Comparison of ENCODE assay signal across 11 cellular contexts in the genomic region with DNA sequence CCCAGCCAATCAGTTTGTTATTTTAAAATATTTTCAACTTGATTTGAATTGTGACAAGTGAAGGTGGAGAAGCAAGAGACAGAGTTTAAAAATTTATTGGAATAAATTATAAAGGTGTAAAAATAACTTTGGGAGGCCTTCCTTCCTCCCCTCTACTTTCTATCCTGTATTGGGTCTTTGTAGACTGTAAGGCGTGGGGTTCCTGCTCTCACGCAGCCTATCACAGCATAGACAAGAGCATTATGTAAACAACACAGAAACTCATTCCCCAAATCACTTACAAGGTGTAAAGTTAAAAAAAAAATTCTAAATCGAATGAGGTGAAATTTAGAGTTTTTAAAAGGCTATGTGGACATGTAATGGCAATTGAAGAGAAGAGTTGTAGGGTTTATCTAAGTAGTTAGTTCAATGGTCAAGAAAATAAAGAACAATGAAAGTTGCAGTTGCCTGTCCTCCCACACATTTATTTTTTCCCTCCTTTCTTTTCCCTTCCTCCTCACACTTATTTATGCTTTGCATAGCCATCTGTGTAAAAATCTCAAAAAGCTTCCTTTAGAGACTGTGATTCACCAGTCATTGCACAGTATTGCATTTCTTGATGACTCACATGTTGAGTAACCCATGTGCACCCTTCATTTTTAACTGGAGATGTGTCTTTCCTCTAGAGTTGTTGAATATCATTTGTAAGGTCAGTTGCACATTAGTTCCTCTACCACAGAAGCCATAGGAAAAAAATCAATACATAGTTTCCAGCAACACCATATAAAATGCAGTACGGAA.
DNase-seq lines count a peak whose midpoint lies in the region; ATAC-seq and TF ChIP-seq lines count a peak whose summit lies in the region.
"Had no signal": no experiment of that assay in that cellular context is flagged by ENCODE, and none has a peak within 500 bp of the region (broad histone marks: within the 10 kb centered on the region; RNA-seq: fewer than 3 reads in every experiment).

No MANE protein-coding gene starts in this region.

- H3K14ac ChIP-seq in IMR-90 (replicated peaks; ENCODE audit: low read depth, low read length) = peak overlapping the region; percentile 53; the same call in 1 of the 2 replicates

- peaks cover 24 to 52% of the 10 kb centered on the region in 2 experiments for H3K79me1 ChIP-seq in IMR-90 (ENCODE audit: low read depth in 1 of 2, low read length in 2 of 2)

- H2AFZ ChIP-seq in IMR-90 (replicated peaks; ENCODE audit: low read length, poor library complexity) = no peak overlapping the region

- no peak for TF ChIP-seq POLR2A in IMR-90 (IDR thresholded peaks at IDR 0.05; ENCODE audit: low read depth, low read length)

- H4K91ac ChIP-seq in IMR-90 (ENCODE audit: insufficient read depth, low read depth, low read length) = peak overlapping the region; percentile 79

- peak overlapping the region; percentile 53; the same call in 1 of the 3 replicates for H2BK15ac ChIP-seq in IMR-90 (ENCODE audit: low read depth, low read length)

- H3K9me1 ChIP-seq in IMR-90 (ENCODE audit: insufficient read depth, low read length) = peaks cover 5% of the 10 kb centered on the region

- H2BK120ac ChIP-seq in IMR-90 (ENCODE audit: low read depth, low read length) = peak overlapping the region; percentile 92

- H3K23ac ChIP-seq in IMR-90 (ENCODE audit: low read depth, low read length) = peak overlapping the region; percentile 28; the same call in 1 of the 2 replicates

- no peaks in the 10 kb centered on the region for H3K9me3 ChIP-seq in IMR-90 (ENCODE audit: control insufficient read depth, insufficient read depth, low read length)
- H3K9me3 ChIP-seq: colonic mucosa, spleen had no signal

- ATAC-seq in IMR-90 (ENCODE audit: low read depth) (peak; percentile 89), HG02588 (IDR thresholded peaks at IDR 0.05; ENCODE audit: unreplicated experiment) (no peak)

- H3K4me1 Mint-ChIP-seq in activated naive CD8-positive, alpha-beta T cell (ENCODE audit: low read depth) = peaks cover 42% of the 10 kb centered on the region

- H2AK5ac ChIP-seq in IMR-90 (ENCODE audit: low read depth, low read length) = peak overlapping the region; percentile 91; the same call in 1 of the 2 replicates

- WGBS in IMR-90 (ENCODE audit: extremely low coverage in 2 of 2, insufficient read length in 1 of 2), 2 experiments = 100% methylated on average over 1 of the region's 4 CpGs; no CpG with 5 or more reads in 1 of the 2 experiments

- no peak overlapping the region for H3K4me3 ChIP-seq in IMR-90 (ENCODE audit: insufficient read depth, low read depth, low read length)
- H3K4me3 ChIP-seq: colonic mucosa, spleen had no signal

- TF ChIP-seq RAD21 in IMR-90 (IDR thresholded peaks at IDR 0.05; ENCODE audit: low read length) = no peak

- DNase-seq in CD1c-positive myeloid dendritic cell (ENCODE audit: extremely low spot score) (peak; percentile 76), IMR-90 (peak; percentile 97), lung microvascular endothelial cell (ENCODE audit: low read depth in 2 of 2) (peak; percentile 11 to 90), head of caudate nucleus (no peak), COLO668 (lab: John Stamatoyannopoulos, UW; ENCODE audit: unreplicated experiment) (no peak), NAMALWA (ENCODE audit: low spot score) (no peak)
- DNase-seq: colonic mucosa, NCI-H2171 treated with DMSO at 0.1 percent for 48 hours, spleen had no signal

- peaks cover 6% of the 10 kb centered on the region for H3K4me1 ChIP-seq in IMR-90 (ENCODE audit: control insufficient read depth, insufficient read depth, low read length)
- H3K4me1 ChIP-seq: colonic mucosa had no signal

- H2BK20ac ChIP-seq in IMR-90 (ENCODE audit: low read depth, low read length) = peak overlapping the region; percentile 84

- H3K36me3 Mint-ChIP-seq in activated naive CD8-positive, alpha-beta T cell = peaks cover 25% of the 10 kb centered on the region

- H3K36me3 ChIP-seq in IMR-90 (ENCODE audit: control insufficient read depth, insufficient read depth, low read length) = peaks cover 7% of the 10 kb centered on the region
- H3K36me3 ChIP-seq: colonic mucosa had no signal

- H3K9ac ChIP-seq in IMR-90 (ENCODE audit: low read depth, low read length) = no peak overlapping the region

- H3K9me3 Mint-ChIP-seq in activated naive CD8-positive, alpha-beta T cell (ENCODE audit: low read depth) = peaks cover 7% of the 10 kb centered on the region

- peak overlapping the region; percentile 95 for H3K18ac ChIP-seq in IMR-90 (ENCODE audit: low read depth, low read length)

- H2AK9ac ChIP-seq in IMR-90 (replicated peaks; ENCODE audit: low read depth, low read length, poor library complexity) = no peak overlapping the region

- POLR2A ChIA-PET in IMR-90 (lab: Charles Lee; ENCODE audit: unreplicated experiment) = interaction anchor here (0.5 kb wide), 1 partner anchor 100 kb away, joined by 8 read pairs; no protein-coding TSS in a partner anchor

- H3K27ac Mint-ChIP-seq in activated naive CD8-positive, alpha-beta T cell = peak overlapping the region; percentile 89

- no peak for TF ChIP-seq CTCF in IMR-90 (conservative IDR thresholded peaks at IDR 0.05; ENCODE audit: low read depth, low read length)

- BruUV-seq in IMR-90 (replicated peaks; lab: Mats Ljungman, UMichigan) = no TSS peak

- peak overlapping the region; percentile 33; the same call in 1 of the 2 replicates for H3K4me2 ChIP-seq in IMR-90 (ENCODE audit: low read depth, low read length)

- in situ Hi-C loops in IMR-90 (cut with MboI; ENCODE audit: low sequenced_read_pairs) = no loop called here

- H3K56ac ChIP-seq in IMR-90 (ENCODE audit: extremely low read depth, insufficient read depth, low read length) = no peak overlapping the region; the same call in 1 of the 2 replicates

- dilution Hi-C loops in IMR-90 (cut with HindIII; ENCODE audit: low sequenced_read_pairs, unreplicated experiment) = no loop called here

- peak overlapping the region; percentile 2 to 68; a peak in 3 of 4 replicates for H4K8ac ChIP-seq in IMR-90 (ENCODE audit: low read depth in 2 of 2, low read length in 2 of 2)

- peak overlapping the region; percentile 85; the same call in 1 of the 2 replicates for H4K5ac ChIP-seq in IMR-90 (ENCODE audit: low read depth, low read length)

- peak overlapping the region; percentile 92 for H3K4ac ChIP-seq in IMR-90 (ENCODE audit: low read depth, low read length)

- no peaks in the 10 kb centered on the region for H3K27me3 ChIP-seq in IMR-90 (ENCODE audit: control insufficient read depth, insufficient read depth, low read length)
- H3K27me3 ChIP-seq: colonic mucosa, spleen had no signal

- peak overlapping the region; percentile 89 for H2BK5ac ChIP-seq in IMR-90 (ENCODE audit: low read depth, low read length, poor library complexity, severe bottlenecking)

- CTCF ChIA-PET in IMR-90 (lab: Yijun Ruan, JAX) = no interaction called here

- H3K27ac ChIP-seq in IMR-90 (ENCODE audit: insufficient read depth, low read length) = peak overlapping the region; percentile 94
- H3K27ac ChIP-seq: colonic mucosa had no signal

- H3K4me3 Mint-ChIP-seq in activated naive CD8-positive, alpha-beta T cell = peak overlapping the region; percentile 46

- H4K20me1 ChIP-seq in IMR-90 (ENCODE audit: insufficient read depth, low read length) = no peaks in the 10 kb centered on the region

- no peaks in the 10 kb centered on the region for H3K27me3 Mint-ChIP-seq in activated naive CD8-positive, alpha-beta T cell

- intact Hi-C loops in IMR-90 (cut with micrococcal nuclease) (loop anchor here (1.0 kb wide), 1 partner anchor 32 kb away; no protein-coding TSS in a partner anchor), head of caudate nucleus (cut with DNase I) (no loop called here)

TF ChIP-seq in IMR-90, 13 proteins besides CTCF, POLR2A, EP300 and RAD21:
- TF ChIP-seq RCOR1 (IDR thresholded peaks at IDR 0.05; ENCODE audit: insufficient replicate concordance, low read length) = no peak
- peak; percentile 99 for TF ChIP-seq CEBPB (IDR thresholded peaks at IDR 0.05; ENCODE audit: low read depth, low read length)
- TF ChIP-seq RFX5 (IDR thresholded peaks at IDR 0.05; ENCODE audit: low read depth, low read length) = no peak
- no peak; the same call in 1 of the 2 replicates for TF ChIP-seq SMC3 (IDR thresholded peaks at IDR 0.05; ENCODE audit: low read depth, low read length)
- peak; percentile 100 for TF ChIP-seq FOS (IDR thresholded peaks at IDR 0.05; ENCODE audit: low read depth, low read length)
- peak; percentile 66; the same call in 1 of the 2 replicates for TF ChIP-seq BHLHE40 (IDR thresholded peaks at IDR 0.05; ENCODE audit: low read depth, low read length)
- peak; percentile 51; the same call in 1 of the 2 replicates for TF ChIP-seq CHD1 (IDR thresholded peaks at IDR 0.05; ENCODE audit: low read depth, low read length)
- TF ChIP-seq, protein P1, sequence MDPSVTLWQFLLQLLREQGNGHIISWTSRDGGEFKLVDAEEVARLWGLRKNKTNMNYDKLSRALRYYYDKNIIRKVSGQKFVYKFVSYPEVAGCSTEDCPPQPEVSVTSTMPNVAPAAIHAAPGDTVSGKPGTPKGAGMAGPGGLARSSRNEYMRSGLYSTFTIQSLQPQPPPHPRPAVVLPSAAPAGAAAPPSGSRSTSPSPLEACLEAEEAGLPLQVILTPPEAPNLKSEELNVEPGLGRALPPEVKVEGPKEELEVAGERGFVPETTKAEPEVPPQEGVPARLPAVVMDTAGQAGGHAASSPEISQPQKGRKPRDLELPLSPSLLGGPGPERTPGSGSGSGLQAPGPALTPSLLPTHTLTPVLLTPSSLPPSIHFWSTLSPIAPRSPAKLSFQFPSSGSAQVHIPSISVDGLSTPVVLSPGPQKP (IDR thresholded peaks at IDR 0.05; ENCODE audit: borderline replicate concordance, low read depth, low read length) = no peak
- TF ChIP-seq MAZ (IDR thresholded peaks at IDR 0.05; ENCODE audit: borderline replicate concordance, low read depth, low read length) = no peak
- no peak; the same call in none of the 2 replicates for TF ChIP-seq MAFK (IDR thresholded peaks at IDR 0.05; ENCODE audit: low read depth, low read length)
- TF ChIP-seq MXI1 (IDR thresholded peaks at IDR 0.05; ENCODE audit: borderline replicate concordance, low read depth, low read length) = no peak
- TF ChIP-seq, protein P2, sequence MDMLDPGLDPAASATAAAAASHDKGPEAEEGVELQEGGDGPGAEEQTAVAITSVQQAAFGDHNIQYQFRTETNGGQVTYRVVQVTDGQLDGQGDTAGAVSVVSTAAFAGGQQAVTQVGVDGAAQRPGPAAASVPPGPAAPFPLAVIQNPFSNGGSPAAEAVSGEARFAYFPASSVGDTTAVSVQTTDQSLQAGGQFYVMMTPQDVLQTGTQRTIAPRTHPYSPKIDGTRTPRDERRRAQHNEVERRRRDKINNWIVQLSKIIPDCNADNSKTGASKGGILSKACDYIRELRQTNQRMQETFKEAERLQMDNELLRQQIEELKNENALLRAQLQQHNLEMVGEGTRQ (IDR thresholded peaks at IDR 0.05; ENCODE audit: low read depth, low read length) = no peak
- TF ChIP-seq NFE2L2 (IDR thresholded peaks at IDR 0.05; ENCODE audit: low read depth, low read length) = peak; percentile 45; the same call in 1 of the 2 replicates
TF ChIP-seq in IMR-90: peak in this region for 5.

Comparison
In these comparisons a context has a peak if more than half of its experiments do, and no peak if none do; other contexts are left out.
1. DNase-seq: peak in CD1c-positive myeloid dendritic cell (single experiment), IMR-90 (single experiment) and lung microvascular endothelial cell (2 of 2); none in head of caudate nucleus (0 of 42), COLO668 (single experiment) and NAMALWA (single experiment).